1 cellular context compared by ENCODE assay signal in the genomic region with DNA sequence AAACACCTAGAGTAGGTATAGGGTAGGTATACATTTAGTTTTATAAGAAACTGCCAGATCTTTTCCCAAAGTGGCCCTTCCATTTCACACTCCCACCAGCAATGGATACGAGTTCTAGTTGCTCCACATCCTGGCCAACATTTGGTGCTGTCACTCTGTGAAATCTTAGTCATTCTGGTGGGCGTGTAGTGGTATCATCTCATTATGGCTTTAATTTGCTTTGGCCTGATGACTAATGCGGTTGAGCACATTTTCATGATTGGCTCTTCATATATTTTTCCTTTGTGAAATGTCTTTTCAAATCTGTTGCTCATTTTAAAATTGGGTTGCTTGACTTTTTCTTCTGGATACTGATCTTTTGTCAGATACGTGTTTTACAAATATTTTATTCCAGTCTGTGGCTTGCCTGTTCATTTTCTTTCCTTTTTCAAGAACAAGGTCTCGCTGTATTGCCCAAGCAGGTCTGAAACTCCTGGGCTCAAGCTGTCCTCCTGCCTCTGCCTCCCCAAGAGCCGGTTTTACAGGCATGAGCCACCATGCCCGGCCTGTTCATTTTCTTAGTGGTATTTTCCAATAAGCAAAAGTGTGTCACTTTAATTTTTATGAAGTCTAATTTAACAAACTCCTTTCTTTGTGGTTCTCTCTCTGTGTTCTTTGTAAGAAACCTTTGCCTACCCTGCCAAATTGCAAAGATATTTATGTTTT.
TF ChIP-seq lines count a peak whose summit lies in the region.

No MANE protein-coding gene starts in this region.

TF ChIP-seq in K562, 482 proteins besides CTCF, POLR2A, EP300 and RAD21 (continued from another document and continues in another):
- TF ChIP-seq, protein P1, sequence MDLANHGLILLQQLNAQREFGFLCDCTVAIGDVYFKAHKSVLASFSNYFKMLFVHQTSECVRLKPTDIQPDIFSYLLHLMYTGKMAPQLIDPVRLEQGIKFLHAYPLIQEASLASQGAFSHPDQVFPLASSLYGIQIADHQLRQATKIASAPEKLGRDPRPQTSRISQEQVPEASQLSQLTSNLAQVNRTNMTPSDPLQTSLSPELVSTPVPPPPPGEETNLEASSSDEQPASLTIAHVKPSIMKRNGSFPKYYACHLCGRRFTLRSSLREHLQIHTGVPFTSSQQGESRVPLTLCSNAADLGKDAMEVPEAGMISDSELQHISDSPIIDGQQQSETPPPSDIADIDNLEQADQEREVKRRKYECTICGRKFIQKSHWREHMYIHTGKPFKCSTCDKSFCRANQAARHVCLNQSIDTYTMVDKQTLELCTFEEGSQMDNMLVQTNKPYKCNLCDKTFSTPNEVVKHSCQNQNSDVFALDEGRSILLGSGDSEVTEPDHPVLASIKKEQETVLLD (IDR thresholded peaks at IDR 0.05) = no peak
- 0 out of 2 replicates have a peak, but pooled peaks have one; percentile 39 for TF ChIP-seq SMARCE1 (IDR thresholded peaks at IDR 0.05)
- no peak for TF ChIP-seq MTF1 (CRISPR knock-in tag; IDR thresholded peaks at IDR 0.05; ENCODE audit: borderline replicate concordance)
- TF ChIP-seq KAT2B (IDR thresholded peaks at IDR 0.05; ENCODE audit: low read depth, low read length) = no peak
- no peak for TF ChIP-seq ZZZ3 (IDR thresholded peaks at IDR 0.05)
- no peak for TF ChIP-seq E2F3 (CRISPR knock-in tag; IDR thresholded peaks at IDR 0.05)
- TF ChIP-seq CHD1 (IDR thresholded peaks at IDR 0.05; ENCODE audit: low read length) = no peak
- no peak for TF ChIP-seq CBX2 (IDR thresholded peaks at IDR 0.05; ENCODE audit: insufficient read depth, low read length, poor library complexity, severe bottlenecking)
- TF ChIP-seq CHCHD3 (CRISPR knock-in tag; IDR thresholded peaks at IDR 0.05) = no peak
- TF ChIP-seq ZNF584 (CRISPR knock-in tag; IDR thresholded peaks at IDR 0.05; ENCODE audit: low read depth) = no peak
- no peak for TF ChIP-seq TFAM (CRISPR knock-in tag; conservative IDR thresholded peaks at IDR 0.05)
- TF ChIP-seq, protein P2, sequence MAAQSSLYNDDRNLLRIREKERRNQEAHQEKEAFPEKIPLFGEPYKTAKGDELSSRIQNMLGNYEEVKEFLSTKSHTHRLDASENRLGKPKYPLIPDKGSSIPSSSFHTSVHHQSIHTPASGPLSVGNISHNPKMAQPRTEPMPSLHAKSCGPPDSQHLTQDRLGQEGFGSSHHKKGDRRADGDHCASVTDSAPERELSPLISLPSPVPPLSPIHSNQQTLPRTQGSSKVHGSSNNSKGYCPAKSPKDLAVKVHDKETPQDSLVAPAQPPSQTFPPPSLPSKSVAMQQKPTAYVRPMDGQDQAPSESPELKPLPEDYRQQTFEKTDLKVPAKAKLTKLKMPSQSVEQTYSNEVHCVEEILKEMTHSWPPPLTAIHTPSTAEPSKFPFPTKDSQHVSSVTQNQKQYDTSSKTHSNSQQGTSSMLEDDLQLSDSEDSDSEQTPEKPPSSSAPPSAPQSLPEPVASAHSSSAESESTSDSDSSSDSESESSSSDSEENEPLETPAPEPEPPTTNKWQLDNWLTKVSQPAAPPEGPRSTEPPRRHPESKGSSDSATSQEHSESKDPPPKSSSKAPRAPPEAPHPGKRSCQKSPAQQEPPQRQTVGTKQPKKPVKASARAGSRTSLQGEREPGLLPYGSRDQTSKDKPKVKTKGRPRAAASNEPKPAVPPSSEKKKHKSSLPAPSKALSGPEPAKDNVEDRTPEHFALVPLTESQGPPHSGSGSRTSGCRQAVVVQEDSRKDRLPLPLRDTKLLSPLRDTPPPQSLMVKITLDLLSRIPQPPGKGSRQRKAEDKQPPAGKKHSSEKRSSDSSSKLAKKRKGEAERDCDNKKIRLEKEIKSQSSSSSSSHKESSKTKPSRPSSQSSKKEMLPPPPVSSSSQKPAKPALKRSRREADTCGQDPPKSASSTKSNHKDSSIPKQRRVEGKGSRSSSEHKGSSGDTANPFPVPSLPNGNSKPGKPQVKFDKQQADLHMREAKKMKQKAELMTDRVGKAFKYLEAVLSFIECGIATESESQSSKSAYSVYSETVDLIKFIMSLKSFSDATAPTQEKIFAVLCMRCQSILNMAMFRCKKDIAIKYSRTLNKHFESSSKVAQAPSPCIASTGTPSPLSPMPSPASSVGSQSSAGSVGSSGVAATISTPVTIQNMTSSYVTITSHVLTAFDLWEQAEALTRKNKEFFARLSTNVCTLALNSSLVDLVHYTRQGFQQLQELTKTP (IDR thresholded peaks at IDR 0.05; ENCODE audit: low read depth in 1 of 2, partially characterized antibody in 2 of 2) = no peak
- peak; percentile 52 to 64 for TF ChIP-seq TRIM24 (IDR thresholded peaks at IDR 0.05)
- TF ChIP-seq GABPB1 (CRISPR knock-in tag; IDR thresholded peaks at IDR 0.05) = no peak
- no peak for TF ChIP-seq ZNF175 (CRISPR knock-in tag; IDR thresholded peaks at IDR 0.05; ENCODE audit: low read depth)
- TF ChIP-seq C11orf30 (IDR thresholded peaks at IDR 0.05; ENCODE audit: low read depth) = peak; percentile 32; the same call in 1 of the 2 replicates
- TF ChIP-seq HMG20A (CRISPR knock-in tag; conservative IDR thresholded peaks at IDR 0.05) = no peak
- TF ChIP-seq ZNF431 (CRISPR knock-in tag; IDR thresholded peaks at IDR 0.05) = no peak
- peak; percentile 65 for TF ChIP-seq SMARCA4 (IDR thresholded peaks at IDR 0.05)
- no peak for TF ChIP-seq IFI16 (CRISPR knock-in tag; IDR thresholded peaks at IDR 0.05)
- TF ChIP-seq NUFIP1 (IDR thresholded peaks at IDR 0.05; ENCODE audit: partially characterized antibody) = no peak
- no peak for TF ChIP-seq CHD2 (IDR thresholded peaks at IDR 0.05; ENCODE audit: low read depth, low read length)
- TF ChIP-seq SAP30 (IDR thresholded peaks at IDR 0.05; ENCODE audit: borderline replicate concordance, insufficient read depth, low read depth, low read length, poor library complexity, severe bottlenecking) = no peak
- peak; percentile 75 for TF ChIP-seq NFE2 (IDR thresholded peaks at IDR 0.05; ENCODE audit: low read depth)
- no peak for TF ChIP-seq XRCC4 (IDR thresholded peaks at IDR 0.05; ENCODE audit: extremely low read depth, insufficient read depth, insufficient read length)
- TF ChIP-seq, protein P3, sequence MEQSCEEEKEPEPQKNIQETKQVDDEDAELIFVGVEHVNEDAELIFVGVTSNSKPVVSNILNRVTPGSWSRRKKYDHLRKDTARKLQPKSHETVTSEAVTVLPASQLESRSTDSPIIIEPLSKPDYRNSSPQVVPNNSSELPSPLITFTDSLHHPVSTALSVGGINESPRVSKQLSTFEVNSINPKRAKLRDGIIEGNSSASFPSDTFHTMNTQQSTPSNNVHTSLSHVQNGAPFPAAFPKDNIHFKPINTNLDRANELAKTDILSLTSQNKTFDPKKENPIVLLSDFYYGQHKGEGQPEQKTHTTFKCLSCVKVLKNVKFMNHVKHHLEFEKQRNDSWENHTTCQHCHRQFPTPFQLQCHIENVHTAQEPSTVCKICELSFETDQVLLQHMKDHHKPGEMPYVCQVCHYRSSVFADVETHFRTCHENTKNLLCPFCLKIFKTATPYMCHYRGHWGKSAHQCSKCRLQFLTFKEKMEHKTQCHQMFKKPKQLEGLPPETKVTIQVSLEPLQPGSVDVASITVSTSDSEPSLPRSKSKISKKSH (CRISPR knock-in tag; IDR thresholded peaks at IDR 0.05) = no peak
- TF ChIP-seq STAT5A (IDR thresholded peaks at IDR 0.05; ENCODE audit: borderline replicate concordance, low read length) = no peak
- TF ChIP-seq, protein P4, sequence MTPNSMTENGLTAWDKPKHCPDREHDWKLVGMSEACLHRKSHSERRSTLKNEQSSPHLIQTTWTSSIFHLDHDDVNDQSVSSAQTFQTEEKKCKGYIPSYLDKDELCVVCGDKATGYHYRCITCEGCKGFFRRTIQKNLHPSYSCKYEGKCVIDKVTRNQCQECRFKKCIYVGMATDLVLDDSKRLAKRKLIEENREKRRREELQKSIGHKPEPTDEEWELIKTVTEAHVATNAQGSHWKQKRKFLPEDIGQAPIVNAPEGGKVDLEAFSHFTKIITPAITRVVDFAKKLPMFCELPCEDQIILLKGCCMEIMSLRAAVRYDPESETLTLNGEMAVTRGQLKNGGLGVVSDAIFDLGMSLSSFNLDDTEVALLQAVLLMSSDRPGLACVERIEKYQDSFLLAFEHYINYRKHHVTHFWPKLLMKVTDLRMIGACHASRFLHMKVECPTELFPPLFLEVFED (CRISPR knock-in tag; conservative IDR thresholded peaks at IDR 0.05) = no peak
- TF ChIP-seq, protein P5, sequence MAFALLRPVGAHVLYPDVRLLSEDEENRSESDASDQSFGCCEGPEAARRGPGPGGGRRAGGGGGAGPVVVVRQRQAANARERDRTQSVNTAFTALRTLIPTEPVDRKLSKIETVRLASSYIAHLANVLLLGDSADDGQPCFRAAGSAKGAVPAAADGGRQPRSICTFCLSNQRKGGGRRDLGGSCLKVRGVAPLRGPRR (CRISPR knock-in tag; IDR thresholded peaks at IDR 0.05) = no peak
- TF ChIP-seq, protein P6, sequence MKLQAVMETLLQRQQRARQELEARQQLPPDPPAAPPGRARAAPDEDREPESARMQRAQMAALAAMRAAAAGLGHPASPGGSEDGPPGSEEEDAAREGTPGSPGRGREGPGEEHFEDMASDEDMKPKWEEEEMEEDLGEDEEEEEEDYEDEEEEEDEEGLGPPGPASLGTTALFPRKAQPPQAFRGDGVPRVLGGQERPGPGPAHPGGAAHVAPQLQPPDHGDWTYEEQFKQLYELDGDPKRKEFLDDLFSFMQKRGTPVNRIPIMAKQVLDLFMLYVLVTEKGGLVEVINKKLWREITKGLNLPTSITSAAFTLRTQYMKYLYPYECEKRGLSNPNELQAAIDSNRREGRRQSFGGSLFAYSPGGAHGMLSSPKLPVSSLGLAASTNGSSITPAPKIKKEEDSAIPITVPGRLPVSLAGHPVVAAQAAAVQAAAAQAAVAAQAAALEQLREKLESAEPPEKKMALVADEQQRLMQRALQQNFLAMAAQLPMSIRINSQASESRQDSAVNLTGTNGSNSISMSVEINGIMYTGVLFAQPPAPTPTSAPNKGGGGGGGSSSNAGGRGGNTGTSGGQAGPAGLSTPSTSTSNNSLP (IDR thresholded peaks at IDR 0.05; ENCODE audit: borderline replicate concordance, low read depth, low read length) = peak; percentile 73; the same call in 1 of the 2 replicates
- TF ChIP-seq ASH1L (IDR thresholded peaks at IDR 0.05; ENCODE audit: borderline replicate concordance, low read depth, partially characterized antibody) = no peak
- TF ChIP-seq KLF10 (CRISPR knock-in tag; IDR thresholded peaks at IDR 0.05) = no peak
- TF ChIP-seq WHSC1 (IDR thresholded peaks at IDR 0.05; ENCODE audit: low read length) = no peak
- TF ChIP-seq PCBP2 (IDR thresholded peaks at IDR 0.05; ENCODE audit: low read depth, low read length, poor library complexity, severe bottlenecking) = no peak
- no peak for TF ChIP-seq MCM3 (IDR thresholded peaks at IDR 0.05)
- TF ChIP-seq, protein P7, sequence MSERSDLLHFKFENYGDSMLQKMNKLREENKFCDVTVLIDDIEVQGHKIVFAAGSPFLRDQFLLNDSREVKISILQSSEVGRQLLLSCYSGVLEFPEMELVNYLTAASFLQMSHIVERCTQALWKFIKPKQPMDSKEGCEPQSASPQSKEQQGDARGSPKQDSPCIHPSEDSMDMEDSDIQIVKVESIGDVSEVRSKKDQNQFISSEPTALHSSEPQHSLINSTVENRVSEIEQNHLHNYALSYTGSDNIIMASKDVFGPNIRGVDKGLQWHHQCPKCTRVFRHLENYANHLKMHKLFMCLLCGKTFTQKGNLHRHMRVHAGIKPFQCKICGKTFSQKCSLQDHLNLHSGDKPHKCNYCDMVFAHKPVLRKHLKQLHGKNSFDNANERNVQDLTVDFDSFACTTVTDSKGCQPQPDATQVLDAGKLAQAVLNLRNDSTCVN (CRISPR knock-in tag; IDR thresholded peaks at IDR 0.05) = no peak
- TF ChIP-seq ZNF76 (CRISPR knock-in tag; IDR thresholded peaks at IDR 0.05; ENCODE audit: borderline replicate concordance) = no peak
- TF ChIP-seq, protein P8, sequence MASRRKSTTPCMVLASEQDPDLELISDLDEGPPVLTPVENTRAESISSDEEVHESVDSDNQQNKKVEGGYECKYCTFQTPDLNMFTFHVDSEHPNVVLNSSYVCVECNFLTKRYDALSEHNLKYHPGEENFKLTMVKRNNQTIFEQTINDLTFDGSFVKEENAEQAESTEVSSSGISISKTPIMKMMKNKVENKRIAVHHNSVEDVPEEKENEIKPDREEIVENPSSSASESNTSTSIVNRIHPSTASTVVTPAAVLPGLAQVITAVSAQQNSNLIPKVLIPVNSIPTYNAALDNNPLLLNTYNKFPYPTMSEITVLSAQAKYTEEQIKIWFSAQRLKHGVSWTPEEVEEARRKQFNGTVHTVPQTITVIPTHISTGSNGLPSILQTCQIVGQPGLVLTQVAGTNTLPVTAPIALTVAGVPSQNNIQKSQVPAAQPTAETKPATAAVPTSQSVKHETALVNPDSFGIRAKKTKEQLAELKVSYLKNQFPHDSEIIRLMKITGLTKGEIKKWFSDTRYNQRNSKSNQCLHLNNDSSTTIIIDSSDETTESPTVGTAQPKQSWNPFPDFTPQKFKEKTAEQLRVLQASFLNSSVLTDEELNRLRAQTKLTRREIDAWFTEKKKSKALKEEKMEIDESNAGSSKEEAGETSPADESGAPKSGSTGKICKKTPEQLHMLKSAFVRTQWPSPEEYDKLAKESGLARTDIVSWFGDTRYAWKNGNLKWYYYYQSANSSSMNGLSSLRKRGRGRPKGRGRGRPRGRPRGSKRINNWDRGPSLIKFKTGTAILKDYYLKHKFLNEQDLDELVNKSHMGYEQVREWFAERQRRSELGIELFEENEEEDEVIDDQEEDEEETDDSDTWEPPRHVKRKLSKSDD (conservative IDR thresholded peaks at IDR 0.05; ENCODE audit: low read length) = no peak
- 0 out of 2 replicates have a peak, but pooled peaks have one; percentile 8 for TF ChIP-seq MAFG (tag; conservative IDR thresholded peaks at IDR 0.05)
- no peak for TF ChIP-seq COPS2 (conservative IDR thresholded peaks at IDR 0.05)
- 0 out of 2 replicates have a peak, but pooled peaks have one; percentile 20 for TF ChIP-seq MAFF (IDR thresholded peaks at IDR 0.05; ENCODE audit: low read length)
- no peak for TF ChIP-seq ZNF253 (CRISPR knock-in tag; conservative IDR thresholded peaks at IDR 0.05)
- TF ChIP-seq ETV5 (CRISPR knock-in tag; IDR thresholded peaks at IDR 0.05; ENCODE audit: low read depth) = no peak
- TF ChIP-seq RNF2 (IDR thresholded peaks at IDR 0.05) = no peak
- TF ChIP-seq ZFPM2 (CRISPR knock-in tag; IDR thresholded peaks at IDR 0.05) = no peak
- no peak for TF ChIP-seq U2AF2 (optimal IDR thresholded peaks at IDR 0.05; ENCODE audit: low read depth, low read length)
- TF ChIP-seq, protein P9, sequence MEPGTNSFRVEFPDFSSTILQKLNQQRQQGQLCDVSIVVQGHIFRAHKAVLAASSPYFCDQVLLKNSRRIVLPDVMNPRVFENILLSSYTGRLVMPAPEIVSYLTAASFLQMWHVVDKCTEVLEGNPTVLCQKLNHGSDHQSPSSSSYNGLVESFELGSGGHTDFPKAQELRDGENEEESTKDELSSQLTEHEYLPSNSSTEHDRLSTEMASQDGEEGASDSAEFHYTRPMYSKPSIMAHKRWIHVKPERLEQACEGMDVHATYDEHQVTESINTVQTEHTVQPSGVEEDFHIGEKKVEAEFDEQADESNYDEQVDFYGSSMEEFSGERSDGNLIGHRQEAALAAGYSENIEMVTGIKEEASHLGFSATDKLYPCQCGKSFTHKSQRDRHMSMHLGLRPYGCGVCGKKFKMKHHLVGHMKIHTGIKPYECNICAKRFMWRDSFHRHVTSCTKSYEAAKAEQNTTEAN (CRISPR knock-in tag; IDR thresholded peaks at IDR 0.05) = no peak
- TF ChIP-seq KLF1 (tag; IDR thresholded peaks at IDR 0.05) = no peak
- no peak for TF ChIP-seq NCOA4 (IDR thresholded peaks at IDR 0.05; ENCODE audit: partially characterized antibody)
- TF ChIP-seq ZNF354B (CRISPR knock-in tag; IDR thresholded peaks at IDR 0.05) = no peak
